Comparison of ENCODE assay signal across 3 cellular contexts in the genomic region with DNA sequence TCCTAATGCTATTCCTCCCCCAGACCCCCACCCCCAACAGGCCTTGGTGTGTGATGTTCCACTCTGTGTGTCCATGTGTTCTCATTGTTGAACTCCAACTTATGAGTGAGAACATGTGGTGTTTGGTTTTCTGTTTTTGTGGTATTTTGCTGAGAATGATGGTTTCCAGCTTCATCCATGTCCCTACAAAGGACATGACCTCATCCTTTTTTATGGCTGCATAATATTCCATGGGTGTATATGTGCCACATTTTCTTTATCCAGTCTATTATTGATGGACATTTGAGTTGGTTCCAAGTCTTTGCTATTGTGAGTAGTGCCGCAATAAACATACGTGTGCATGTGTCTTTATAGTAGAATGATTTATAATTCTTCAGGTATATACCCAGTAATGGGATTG.
A peak's percentile ranks its signal among the peaks of the same experiment; 100 is the strongest.
TF ChIP-seq lines count a peak whose summit lies in the region.
"Not testable (repeated sequence)": the region's sequence is repeated elsewhere in the genome, so short reads cannot be mapped to it uniquely, and the experiment has no call there.

No MANE protein-coding gene starts in this region.

TF ChIP-seq in HEK293, 187 proteins besides CTCF, POLR2A, EP300 and RAD21:
- TF ChIP-seq ZNF146 (tag by site-specific recombination; IDR thresholded peaks at IDR 0.05) = peak; percentile 79; the same call in 1 of the 2 replicates

TF ChIP-seq in K562, 482 proteins besides CTCF, POLR2A, EP300 and RAD21:
- 0 out of 2 replicates have a peak, but pooled peaks have one; percentile 23 for TF ChIP-seq BCOR (IDR thresholded peaks at IDR 0.05)
- TF ChIP-seq ZNF146 (CRISPR knock-in tag; IDR thresholded peaks at IDR 0.05; ENCODE audit: unreplicated experiment) = peak; percentile 87
TF ChIP-seq in K562: peak in this region for 2; not testable (repeated sequence) for 480.

TF ChIP-seq in HepG2, 621 proteins besides CTCF, POLR2A, EP300 and RAD21:
- TF ChIP-seq ATF7 (IDR thresholded peaks at IDR 0.05) = 0 out of 2 replicates have a peak, but pooled peaks have one; percentile 17
- TF ChIP-seq ATF7 (CRISPR knock-in tag; IDR thresholded peaks at IDR 0.05) = not testable (repeated sequence)
